In genomic region chr9:6757988-6758417, GRCh38 we compare ENCODE assay signal across 8 cellular contexts. TPM values are rescaled to one million over a fixed set of nuclear protein-coding genes. Genes with fewer than 3 reads are reported as not detected.
DNase-seq lines count a peak whose midpoint lies in the region; ATAC-seq and TF ChIP-seq lines count a peak whose summit lies in the region.

No MANE protein-coding gene starts in this region.

- H2AFZ ChIP-seq in Karpas-422 (ENCODE audit: low read length): peak overlapping the region; percentile 67; the same call in 1 of the 2 replicates

- H3K27me3 ChIP-seq in Karpas-422 (ENCODE audit: low read length) (no peaks in the 10 kb centered on the region), ectodermal cell (ENCODE audit: control insufficient read depth, insufficient read depth, low read length, poor library complexity, severe bottlenecking) (peaks cover 15% of the 10 kb centered on the region), mucosa of stomach (ENCODE audit: control insufficient read depth, insufficient read depth, low read length) (no peaks in the 10 kb centered on the region)

- no peaks in the 10 kb centered on the region for H3K9me3 ChIP-seq in Karpas-422 (ENCODE audit: low read length)
- no peaks in the 10 kb centered on the region for H3K9me3 ChIP-seq in ectodermal cell (ENCODE audit: control insufficient read depth, low read length)
- H3K9me3 ChIP-seq in mucosa of stomach (ENCODE audit: control insufficient read depth, low read length): no peaks in the 10 kb centered on the region

- no peaks in the 10 kb centered on the region for H4K20me1 ChIP-seq in Karpas-422 (ENCODE audit: insufficient read depth, low read depth, low read length)

- H3K9ac ChIP-seq in Karpas-422 (ENCODE audit: low read length): peak overlapping the region; percentile 94
- peak overlapping the region; percentile 94 for H3K9ac ChIP-seq in mucosa of stomach (ENCODE audit: low read length)

- peaks cover 21% of the 10 kb centered on the region for H3K4me1 ChIP-seq in Karpas-422 (ENCODE audit: low read length)
- H3K4me1 ChIP-seq in ectodermal cell (ENCODE audit: control insufficient read depth, insufficient read depth, low read length): no peaks in the 10 kb centered on the region
- H3K4me1 ChIP-seq in mucosa of stomach (ENCODE audit: control insufficient read depth, insufficient read depth, low read length): peaks cover 14% of the 10 kb centered on the region

- no peak for TF ChIP-seq CTCF in GM12865 (IDR thresholded peaks at IDR 0.05; ENCODE audit: insufficient read depth, low read depth, low read length, missing control alignments)

- 0% methylated on average over 50 of the region's 50 CpGs for WGBS in ectodermal cell, 2 experiments

- peak overlapping the region; percentile 71 for H3K4me2 ChIP-seq in Karpas-422 (ENCODE audit: low read depth, low read length, poor library complexity, severe bottlenecking)

- no peak for DNase-seq in GM12865 (ENCODE audit: low read depth)
- no peak for DNase-seq in Karpas-422
- no peak for DNase-seq in NCI-H226
- DNase-seq in midbrain (lab: John Stamatoyannopoulos, UW): no peak
- DNase-seq in NCI-H82 (lab: John Stamatoyannopoulos, UW): no peak

- no peaks in the 10 kb centered on the region for H3K9me2 ChIP-seq in Karpas-422 (replicated peaks; ENCODE audit: insufficient read depth, low read length)

- peak; percentile 8 for ATAC-seq in GM21825 (IDR thresholded peaks at IDR 0.05; ENCODE audit: unreplicated experiment)

- H3K36me3 ChIP-seq in Karpas-422 (ENCODE audit: insufficient read depth, low read length) (no peaks in the 10 kb centered on the region), ectodermal cell (ENCODE audit: control insufficient read depth, insufficient read depth, low read length) (no peaks in the 10 kb centered on the region), mucosa of stomach (ENCODE audit: control insufficient read depth, insufficient read depth, low read length) (no peaks in the 10 kb centered on the region)

- H3K79me2 ChIP-seq in Karpas-422 (ENCODE audit: low read length): peaks cover 45% of the 10 kb centered on the region

- H3K4me3 ChIP-seq in GM12865 (ENCODE audit: low read depth, low read length) (peak overlapping the region; percentile 80), Karpas-422 (ENCODE audit: low read length) (peak overlapping the region; percentile 95), ectodermal cell (ENCODE audit: insufficient read depth, low read depth, low read length) (peak overlapping the region; percentile 81), mucosa of stomach (ENCODE audit: low read length) (peak overlapping the region; percentile 86)

- peak overlapping the region; percentile 86; the same call in 1 of the 2 replicates for H3K27ac ChIP-seq in Karpas-422 (ENCODE audit: low read length)
- peak overlapping the region; percentile 88 for H3K27ac ChIP-seq in ectodermal cell (ENCODE audit: insufficient read depth, low read depth, low read length, poor library complexity, severe bottlenecking)

RNA-seq across cellular contexts. Expression of gene KDM4C, which starts 0.2 kb away (rescaled TPM):
- 45.1 and 61.1 TPM in 2 replicates for total RNA-seq in Karpas-422 (2014; rRNA removed; shearing (Covaris generic); ENCODE audit: low replicate concordance)
- polyA plus RNA-seq in ectodermal cell (2013, experiment 1 of 4): 8.6 TPM
- polyA plus RNA-seq in ectodermal cell (2013, experiment 2 of 4): 10.2 TPM
- polyA plus RNA-seq in ectodermal cell (2013, experiment 3 of 4): 6.6 TPM
- polyA plus RNA-seq in ectodermal cell (2013, experiment 4 of 4): 8.6 TPM
